ENCODE assay signal across 8 cellular contexts in genomic region chr4:10018818-10019438, GRCh38.
A peak's percentile ranks its signal among the peaks of the same experiment; 100 is the strongest.
DNase-seq lines count a peak whose midpoint lies in the region; ATAC-seq lines count a peak whose summit lies in the region.

No MANE protein-coding gene starts in this region.

- ATAC-seq in GM18520 (IDR thresholded peaks at IDR 0.05; ENCODE audit: unreplicated experiment) (peak; percentile 92), HG03064 (IDR thresholded peaks at IDR 0.05; ENCODE audit: low read depth, unreplicated experiment) (peak; percentile 99)

- H3K27ac ChIP-seq in cingulate gyrus (ENCODE audit: low read depth, low read length): peak overlapping the region; percentile 97

- peak; percentile 91 for DNase-seq in 8988T
- peak; percentile 94 for DNase-seq in NCI-H2196 treated with DMSO at 0.1 percent for 48 hours (lab: John Stamatoyannopoulos, UW; ENCODE audit: unreplicated experiment)
- peak; percentile 85 to 92 for DNase-seq in activated CD4-positive, alpha-beta T cell treated with anti-CD3 and anti-CD28 coated beads for 4 hours
- DNase-seq in kidney tubule cell (ENCODE audit: low spot score): peak; percentile 97
- DNase-seq in stimulated activated CD4-positive, alpha-beta T cell treated with anti-CD3 and anti-CD28 coated beads, Interleukin-1b, Interleukin-23, amount 100 ng/mL, for 1 hour (ENCODE audit: low read depth in 2 of 2): peak; percentile 75 to 78

Comparison
In these comparisons a context has a peak if more than half of its experiments do, and no peak if none do; other contexts are left out.
1. Peak in every context shown above with its lines: DNase-seq, ATAC-seq and H3K27ac ChIP-seq.